In the genomic region with DNA sequence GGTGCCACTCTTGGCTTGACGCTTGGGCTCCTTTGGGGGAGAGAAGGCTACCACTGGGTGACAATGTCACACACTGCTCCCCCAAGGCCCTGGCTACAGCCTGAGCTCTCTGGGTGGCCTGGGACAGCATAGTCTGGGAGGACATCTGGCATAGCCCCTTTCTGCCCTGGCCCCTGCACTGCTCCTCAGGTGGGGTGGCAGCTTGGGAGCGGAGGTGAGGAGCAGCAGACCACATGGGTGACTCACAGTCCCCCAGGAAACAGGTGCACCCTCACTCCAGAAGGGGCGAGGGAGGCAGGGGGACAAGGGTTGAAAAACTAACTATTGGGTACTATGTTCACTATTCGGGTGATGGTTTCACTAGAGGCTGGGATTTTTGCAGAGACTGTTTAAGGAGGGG, we compare ENCODE assay signal across 10 cellular contexts. TPM values are rescaled to one million over a fixed set of nuclear protein-coding genes. Genes with fewer than 3 reads are reported as not detected.
"Had no signal": no experiment of that assay in that cellular context is flagged by ENCODE, and none has a peak within 500 bp of the region (broad histone marks: within the 10 kb centered on the region; RNA-seq: fewer than 3 reads in every experiment).

No MANE protein-coding gene starts in this region.

- H3K9ac ChIP-seq: GM23248 had no signal

- H3K9me3 ChIP-seq: HAP-1 had no signal

- H3K36me3 ChIP-seq: HAP-1 had no signal

- H2AFZ ChIP-seq: GM23248 had no signal

- H3K27ac Mint-ChIP-seq: HFFc6 had no signal

- H3K4me1 ChIP-seq: HAP-1 had no signal

- H3K4me3 ChIP-seq: GM23248, HAP-1, K562 had no signal

- H3K27ac ChIP-seq: GM23248 had no signal

- H3K4me3 Mint-ChIP-seq: HFFc6 had no signal

- DNase-seq: GM23248, GOT3, H7, HFFc6, IMR-90 had no signal

- ATAC-seq: HCT116, K562 had no signal

RNA-seq across cellular contexts. Expression of gene NPTX2, which starts 45.2 kb away (rescaled TPM):
- total RNA-seq: H4, HFFc6, HT-29 had no signal
- polyA plus RNA-seq: K562 had no signal
